ENCODE assay signal across 7 cellular contexts in the genomic region with DNA sequence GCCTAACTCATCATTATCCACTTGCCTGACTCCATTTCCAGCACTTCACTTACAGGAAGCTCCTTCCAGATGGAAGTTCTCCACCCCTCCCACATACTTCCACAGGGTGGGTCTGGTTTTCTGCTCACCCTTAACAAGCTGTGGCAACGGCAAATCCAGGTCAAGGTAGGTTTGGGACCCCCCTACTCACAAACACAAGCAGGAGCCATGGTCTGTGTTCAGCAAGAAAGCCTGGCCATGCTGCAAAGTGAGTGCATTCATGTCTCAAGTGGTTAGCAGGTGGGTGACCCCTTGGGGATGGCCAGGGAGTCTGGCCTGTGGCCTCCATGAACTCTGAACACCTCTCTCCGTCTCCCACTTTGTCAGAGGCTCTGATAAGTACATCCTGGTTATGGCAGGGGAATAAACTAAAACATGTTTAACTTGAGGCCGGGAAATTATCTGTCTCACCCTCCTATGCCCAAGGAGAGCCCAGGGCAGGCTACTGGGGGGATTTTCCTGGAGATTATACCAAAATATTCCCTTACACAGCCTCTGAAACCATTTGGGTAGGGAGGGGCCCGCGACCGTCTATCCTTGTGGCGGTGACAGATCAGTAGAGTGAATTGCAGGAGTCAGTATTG. TPM values are rescaled to one million over a fixed set of nuclear protein-coding genes. Genes with fewer than 3 reads are reported as not detected.
A peak's percentile ranks its signal among the peaks of the same experiment; 100 is the strongest.
DNase-seq lines count a peak whose midpoint lies in the region; ATAC-seq lines count a peak whose summit lies in the region.

No MANE protein-coding gene starts in this region.

- no peaks in the 10 kb centered on the region for H3K9me3 Mint-ChIP-seq in activated T-cell treated with anti-CD3 and anti-CD28 coated beads, Interleukin-2, amount 50 U/mL, for 4 hours

- DNase-seq in activated T-cell treated with anti-CD3 and anti-CD28 coated beads, Interleukin-2, amount 50 U/mL, for 4 hours: no peak
- DNase-seq in iPS DF 6.9 (ENCODE audit: low read depth, low spot score) (no peak), medulla oblongata (ENCODE audit: extremely low spot score) (no peak), epidermal melanocyte (ENCODE audit: insufficient read length, low spot score) (no peak)
- peak; percentile 28 for DNase-seq in stimulated activated CD8-positive, alpha-beta memory T cell treated with anti-CD3 and anti-CD28 coated beads, Interleukin-4, amount 100 ng/mL, for 48 hours

- H3K27ac ChIP-seq in iPS DF 6.9 (ENCODE audit: low read length): no peak overlapping the region

- H3K27me3 ChIP-seq in iPS DF 6.9 (ENCODE audit: control insufficient read depth, insufficient read depth, low read length): no peaks in the 10 kb centered on the region

- peaks cover 8% of the 10 kb centered on the region; the same call in 1 of the 2 replicates for H3K4me1 ChIP-seq in iPS DF 6.9 (ENCODE audit: control insufficient read depth, insufficient read depth, low read length)

- peaks cover 54% of the 10 kb centered on the region for H3K4me1 Mint-ChIP-seq in activated T-cell treated with anti-CD3 and anti-CD28 coated beads, Interleukin-2, amount 50 U/mL, for 4 hours (ENCODE audit: low read depth)

- H3K36me3 Mint-ChIP-seq in activated T-cell treated with anti-CD3 and anti-CD28 coated beads, Interleukin-2, amount 50 U/mL, for 4 hours (ENCODE audit: insufficient read depth): peaks cover 3% of the 10 kb centered on the region

- H3K27me3 Mint-ChIP-seq in activated T-cell treated with anti-CD3 and anti-CD28 coated beads, Interleukin-2, amount 50 U/mL, for 4 hours (ENCODE audit: low read depth): no peaks in the 10 kb centered on the region

- no peaks in the 10 kb centered on the region for H3K9me3 ChIP-seq in iPS DF 6.9 (ENCODE audit: control insufficient read depth, insufficient read depth, low read length)

- H3K4me3 ChIP-seq in iPS DF 6.9 (ENCODE audit: low read length): peak overlapping the region; percentile 94; the same call in 1 of the 2 replicates

- H3K36me3 ChIP-seq in iPS DF 6.9 (ENCODE audit: control insufficient read depth, insufficient read depth, low read length): no peaks in the 10 kb centered on the region

- peak overlapping the region; percentile 92 for H3K4me3 Mint-ChIP-seq in activated T-cell treated with anti-CD3 and anti-CD28 coated beads, Interleukin-2, amount 50 U/mL, for 4 hours

- no CpG with 5 or more reads among the region's 7 CpGs for WGBS in iPS DF 6.9 (ENCODE audit: insufficient coverage, insufficient read length)

- ATAC-seq in HG02610 (IDR thresholded peaks at IDR 0.05; ENCODE audit: unreplicated experiment) (peak; percentile 1), GM21515 (IDR thresholded peaks at IDR 0.05; ENCODE audit: unreplicated experiment) (no peak)
- peak in 1 of 2 donors; percentile 2 for ATAC-seq in activated T-cell treated with anti-CD3 and anti-CD28 coated beads, Interleukin-2, amount 50 U/mL, for 4 hours

RNA-seq across cellular contexts. Expression of gene XPNPEP1, which starts 0.8 kb away (rescaled TPM):
- 10 to 100 TPM; 57.0 to 62.6 (median 62.4) TPM for total RNA-seq in activated T-cell treated with anti-CD3 and anti-CD28 coated beads, Interleukin-2, amount 50 U/mL, for 4 hours
